Comparison of ENCODE assay signal across 12 cellular contexts in genomic region chr14:23325746-23326145, GRCh38. TPM values are rescaled to one million over a fixed set of nuclear protein-coding genes. Genes with fewer than 3 reads are reported as not detected.
DNase-seq lines count a peak whose midpoint lies in the region; ATAC-seq and TF ChIP-seq lines count a peak whose summit lies in the region.
"Not testable (repeated sequence)": the region's sequence is repeated elsewhere in the genome, so short reads cannot be mapped to it uniquely, and the experiment has no call there.
"Had no signal": no experiment of that assay in that cellular context is flagged by ENCODE, and none has a peak within 500 bp of the region (broad histone marks: within the 10 kb centered on the region; RNA-seq: fewer than 3 reads in every experiment).

No MANE protein-coding gene starts in this region.

- not testable (repeated sequence) for BruUV-seq in A673 (replicated peaks; lab: Mats Ljungman, UMichigan)

- peak overlapping the region; percentile 38 for H3K27ac ChIP-seq in A673 (ENCODE audit: low read depth, low read length, poor library complexity, severe bottlenecking)
- peak overlapping the region; percentile 46; the same call in 1 of the 2 replicates for H3K27ac ChIP-seq in SK-N-MC

- POLR2A ChIA-PET in A673 (lab: Charles Lee; ENCODE audit: low non-redundant PET): interaction anchor here (0.7 kb wide), 1 partner anchor 605 kb away, joined by 3 read pairs; no protein-coding TSS in a partner anchor

- CTCF ChIA-PET in A673 (lab: Charles Lee): not testable (repeated sequence)

- H3K9me3 Mint-ChIP-seq in activated naive CD8-positive, alpha-beta T cell treated with anti-CD3 and anti-CD28 coated beads for 36 hours; chondrocyte (ENCODE audit: low read depth); mesothelial cell of epicardium; progenitor cell of endocrine pancreas (ENCODE audit: low read depth); stimulated activated naive B cell treated with anti-CD40 and anti-IgM and Interleukin-4, amounts not matched to agents 10 μg/mL and 1 μg/mL and 100 μg/mL, for 72 hours: not testable (repeated sequence)

- H3K9ac ChIP-seq in SK-N-MC (ENCODE audit: insufficient read length): not testable (repeated sequence)

- H3K36me3 Mint-ChIP-seq in activated naive CD8-positive, alpha-beta T cell treated with anti-CD3 and anti-CD28 coated beads for 36 hours: peaks cover 23% of the 10 kb centered on the region
- H3K36me3 Mint-ChIP-seq in chondrocyte (ENCODE audit: low read depth): peaks cover 12% of the 10 kb centered on the region
- peaks cover 11% of the 10 kb centered on the region for H3K36me3 Mint-ChIP-seq in mesothelial cell of epicardium
- peaks cover 19% of the 10 kb centered on the region for H3K36me3 Mint-ChIP-seq in progenitor cell of endocrine pancreas (ENCODE audit: insufficient read depth)
- peaks cover 27 to 43% of the 10 kb centered on the region in 2 donors for H3K36me3 Mint-ChIP-seq in stimulated activated naive B cell treated with anti-CD40 and anti-IgM and Interleukin-4, amounts not matched to agents 10 μg/mL and 1 μg/mL and 100 μg/mL, for 72 hours

- peaks cover 36% of the 10 kb centered on the region for H3K36me3 ChIP-seq in A673 (ENCODE audit: insufficient read depth, low read length, poor library complexity, severe bottlenecking)
- H3K36me3 ChIP-seq in SK-N-MC (ENCODE audit: insufficient read depth, low read length): peaks cover 38% of the 10 kb centered on the region

- H3K4me1 ChIP-seq in A673 (ENCODE audit: insufficient read depth, low read length, poor library complexity, severe bottlenecking): not testable (repeated sequence)

- H3K4me3 Mint-ChIP-seq in activated naive CD8-positive, alpha-beta T cell treated with anti-CD3 and anti-CD28 coated beads for 36 hours; chondrocyte (ENCODE audit: unreplicated experiment); mesothelial cell of epicardium; progenitor cell of endocrine pancreas (ENCODE audit: low read depth): not testable (repeated sequence)
- peak overlapping the region in 1 of 2 donors; percentile 11 for H3K4me3 Mint-ChIP-seq in stimulated activated naive B cell treated with anti-CD40 and anti-IgM and Interleukin-4, amounts not matched to agents 10 μg/mL and 1 μg/mL and 100 μg/mL, for 72 hours

- peaks cover 17% of the 10 kb centered on the region for H3K4me1 Mint-ChIP-seq in activated naive CD8-positive, alpha-beta T cell treated with anti-CD3 and anti-CD28 coated beads for 36 hours
- H3K4me1 Mint-ChIP-seq in chondrocyte (ENCODE audit: low read depth): peaks cover 22% of the 10 kb centered on the region
- H3K4me1 Mint-ChIP-seq in mesothelial cell of epicardium: peaks cover 21% of the 10 kb centered on the region
- H3K4me1 Mint-ChIP-seq in progenitor cell of endocrine pancreas (ENCODE audit: low read depth): peaks cover 16% of the 10 kb centered on the region
- peaks cover 14 to 41% of the 10 kb centered on the region in 2 donors for H3K4me1 Mint-ChIP-seq in stimulated activated naive B cell treated with anti-CD40 and anti-IgM and Interleukin-4, amounts not matched to agents 10 μg/mL and 1 μg/mL and 100 μg/mL, for 72 hours

- DNase-seq in A673 (ENCODE audit: low spot score); SK-N-MC (ENCODE audit: low read depth, low spot score); activated naive CD8-positive, alpha-beta T cell treated with anti-CD3 and anti-CD28 coated beads for 36 hours; chondrocyte (ENCODE audit: low spot score); mesothelial cell of epicardium (ENCODE audit: low spot score in 2 of 2, unreplicated experiment in 2 of 2); progenitor cell of endocrine pancreas (ENCODE audit: low spot score, unreplicated experiment); stimulated activated naive B cell treated with anti-CD40 and anti-IgM and Interleukin-4, amounts not matched to agents 10 μg/mL and 1 μg/mL and 100 μg/mL, for 72 hours: not testable (repeated sequence)

- peak overlapping the region; percentile 42 for H3K27ac Mint-ChIP-seq in activated naive CD8-positive, alpha-beta T cell treated with anti-CD3 and anti-CD28 coated beads for 36 hours
- H3K27ac Mint-ChIP-seq in chondrocyte (ENCODE audit: unreplicated experiment) (peak overlapping the region; percentile 22), mesothelial cell of epicardium (peak overlapping the region; percentile 64), progenitor cell of endocrine pancreas (peak overlapping the region; percentile 47)
- H3K27ac Mint-ChIP-seq in stimulated activated naive B cell treated with anti-CD40 and anti-IgM and Interleukin-4, amounts not matched to agents 10 μg/mL and 1 μg/mL and 100 μg/mL, for 72 hours: peak overlapping the region; percentile 37

- not testable (repeated sequence) for TF ChIP-seq CTCF in A673 (conservative IDR thresholded peaks at IDR 0.05; ENCODE audit: low read depth, low read length); chondrocyte (IDR thresholded peaks at IDR 0.05); mesothelial cell of epicardium (IDR thresholded peaks at IDR 0.05; ENCODE audit: unreplicated experiment); progenitor cell of endocrine pancreas (IDR thresholded peaks at IDR 0.05; ENCODE audit: unreplicated experiment)

- H3K27me3 Mint-ChIP-seq in activated naive CD8-positive, alpha-beta T cell treated with anti-CD3 and anti-CD28 coated beads for 36 hours; chondrocyte (ENCODE audit: low read depth); mesothelial cell of epicardium (ENCODE audit: low read depth); progenitor cell of endocrine pancreas; stimulated activated naive B cell treated with anti-CD40 and anti-IgM and Interleukin-4, amounts not matched to agents 10 μg/mL and 1 μg/mL and 100 μg/mL, for 72 hours: not testable (repeated sequence)

- intact Hi-C loops in A673 (cut with micrococcal nuclease; ENCODE audit: unreplicated experiment): not testable (repeated sequence)

- not testable (repeated sequence) for H3K4me3 ChIP-seq in A673 (ENCODE audit: low read depth, low read length, poor library complexity, severe bottlenecking); SK-N-MC

- H3K9me3 ChIP-seq in A673 (ENCODE audit: low read depth, low read length, poor library complexity, severe bottlenecking); SK-N-MC (ENCODE audit: low read depth, low read length): not testable (repeated sequence)

- not testable (repeated sequence) for H3K27me3 ChIP-seq in A673 (replicated peaks; ENCODE audit: insufficient read depth, low read depth, low read length, poor library complexity)

- not testable (repeated sequence) for ATAC-seq in stimulated activated naive B cell treated with anti-CD40 and anti-IgM and Interleukin-4, amounts not matched to agents 10 μg/mL and 1 μg/mL and 100 μg/mL, for 72 hours (replicated peaks)

RNA-seq across cellular contexts. Expression of gene PABPN1, which starts 4.5 kb away (rescaled TPM):
- total RNA-seq in A673 (2021) (275 and 287 TPM in 2 replicates), chondrocyte (135 to 182 TPM (median 136 TPM) in 3 replicates), mesothelial cell of epicardium (354 to 362 TPM (median 361 TPM) in 3 replicates), progenitor cell of endocrine pancreas (318 and 338 TPM in 2 replicates)
- total RNA-seq in activated naive CD8-positive, alpha-beta T cell treated with anti-CD3 and anti-CD28 coated beads for 36 hours: 100 to 1,000 TPM; 280 to 289 TPM

RNA-seq across cellular contexts. Expression of gene BCL2L2, which starts 19.1 kb away (rescaled TPM):
- 22.8 and 25.1 TPM in 2 replicates for total RNA-seq in A673 (2021)
- total RNA-seq in activated naive CD8-positive, alpha-beta T cell treated with anti-CD3 and anti-CD28 coated beads for 36 hours: 1 to 10 TPM; 1.4 to 1.8 TPM
- total RNA-seq in chondrocyte: 21.8 to 34.2 TPM (median 25.9 TPM) in 3 replicates
- total RNA-seq in mesothelial cell of epicardium: 27.1 to 30.1 TPM (median 27.9 TPM) in 3 replicates
- total RNA-seq in progenitor cell of endocrine pancreas: 23.7 and 24.3 TPM in 2 replicates

RNA-seq across cellular contexts. Expression of gene PPP1R3E, which starts 23.1 kb away (rescaled TPM):
- 9.7 and 10.9 TPM in 2 replicates for total RNA-seq in A673 (2021)
- 10 to 100 TPM; 21.1 to 21.4 TPM for total RNA-seq in activated naive CD8-positive, alpha-beta T cell treated with anti-CD3 and anti-CD28 coated beads for 36 hours
- total RNA-seq in chondrocyte: 11.0 to 20.7 TPM (median 11.2 TPM) in 3 replicates
- 9.3 to 11.5 TPM (median 10.7 TPM) in 3 replicates for total RNA-seq in mesothelial cell of epicardium
- 8.4 and 8.9 TPM in 2 replicates for total RNA-seq in progenitor cell of endocrine pancreas

RNA-seq across cellular contexts. Expression of gene SLC22A17, which starts 26.9 kb away (rescaled TPM):
- total RNA-seq in A673 (2021) (23.0 and 28.4 TPM in 2 replicates), chondrocyte (40.3 to 63.9 TPM (median 44.0 TPM) in 3 replicates), mesothelial cell of epicardium (47.7 to 50.5 TPM (median 49.0 TPM) in 3 replicates), progenitor cell of endocrine pancreas (26.2 and 29.3 TPM in 2 replicates)
- total RNA-seq in activated naive CD8-positive, alpha-beta T cell treated with anti-CD3 and anti-CD28 coated beads for 36 hours: 1 to 10 TPM; 2.2 to 2.9 TPM
- total RNA-seq: HT-29 had no signal

RNA-seq across cellular contexts. Expression of gene EFS, which starts 39.2 kb away (rescaled TPM):
- 55.9 and 60.9 TPM in 2 replicates for total RNA-seq in A673 (2021)
- total RNA-seq in activated naive CD8-positive, alpha-beta T cell treated with anti-CD3 and anti-CD28 coated beads for 36 hours: not detected
- total RNA-seq in chondrocyte: 29.5 to 36.7 TPM (median 29.6 TPM) in 3 replicates
- 76.8 to 82.1 TPM (median 81.2 TPM) in 3 replicates for total RNA-seq in mesothelial cell of epicardium
- total RNA-seq in progenitor cell of endocrine pancreas: 66.8 and 69.6 TPM in 2 replicates
- total RNA-seq: A172; CD4-positive, CD25-positive, alpha-beta regulatory T cell; CD8-positive, alpha-beta memory T cell; H4; HT-29 had no signal
